8 cellular contexts compared by ENCODE assay signal in genomic region chr1:205211839-205212241, GRCh38. TPM values are rescaled to one million over a fixed set of nuclear protein-coding genes. Genes with fewer than 3 reads are reported as not detected.
DNase-seq lines count a peak whose midpoint lies in the region; ATAC-seq and TF ChIP-seq lines count a peak whose summit lies in the region.

No MANE protein-coding gene starts in this region.

- peak overlapping the region; percentile 90 for H3K4me3 ChIP-seq in thoracic aorta

- H3K27ac Mint-ChIP-seq in T-helper 1 cell treated with Interleukin-12 subunit alpha and Interleukin-12 subunit beta and Interleukin-4 antibody, amounts not matched to agents 30 μg/mL and 1 μg/mL, for 36 hours, result peak overlapping the region; percentile 98
- H3K27ac Mint-ChIP-seq in activated CD8-positive, alpha-beta T cell treated with anti-CD3 and anti-CD28 coated beads, Interleukin-2, amount 10 ng/mL, durations not matched to agents 7 days and 5 days, result peak overlapping the region; percentile 93
- peak overlapping the region; percentile 88 to 95 (median 92) for H3K27ac Mint-ChIP-seq in immature natural killer cell

- H3K9me3 Mint-ChIP-seq in T-helper 1 cell treated with Interleukin-12 subunit alpha and Interleukin-12 subunit beta and Interleukin-4 antibody, amounts not matched to agents 30 μg/mL and 1 μg/mL, for 36 hours, result no peaks in the 10 kb centered on the region
- no peaks in the 10 kb centered on the region for H3K9me3 Mint-ChIP-seq in activated CD8-positive, alpha-beta T cell treated with anti-CD3 and anti-CD28 coated beads, Interleukin-2, amount 10 ng/mL, durations not matched to agents 7 days and 5 days (ENCODE audit: insufficient read depth)
- H3K9me3 Mint-ChIP-seq in immature natural killer cell, result no peaks in the 10 kb centered on the region

- peaks cover 32% of the 10 kb centered on the region for H3K4me1 Mint-ChIP-seq in T-helper 1 cell treated with Interleukin-12 subunit alpha and Interleukin-12 subunit beta and Interleukin-4 antibody, amounts not matched to agents 30 μg/mL and 1 μg/mL, for 36 hours (ENCODE audit: low read depth)
- H3K4me1 Mint-ChIP-seq in activated CD8-positive, alpha-beta T cell treated with anti-CD3 and anti-CD28 coated beads, Interleukin-2, amount 10 ng/mL, durations not matched to agents 7 days and 5 days (ENCODE audit: low read depth), result peaks cover 47% of the 10 kb centered on the region
- peaks cover 20 to 32% of the 10 kb centered on the region in 2 donors for H3K4me1 Mint-ChIP-seq in immature natural killer cell

- TF ChIP-seq CTCF in thoracic aorta (IDR thresholded peaks at IDR 0.05), result no peak

- peak overlapping the region; percentile 96 for H3K4me3 Mint-ChIP-seq in T-helper 1 cell treated with Interleukin-12 subunit alpha and Interleukin-12 subunit beta and Interleukin-4 antibody, amounts not matched to agents 30 μg/mL and 1 μg/mL, for 36 hours
- H3K4me3 Mint-ChIP-seq in activated CD8-positive, alpha-beta T cell treated with anti-CD3 and anti-CD28 coated beads, Interleukin-2, amount 10 ng/mL, durations not matched to agents 7 days and 5 days, result peak overlapping the region; percentile 95
- H3K4me3 Mint-ChIP-seq in immature natural killer cell, result peak overlapping the region; percentile 90 to 98 (median 92)

- DNase-seq in T-helper 1 cell, result no peak
- no peak for DNase-seq in activated CD8-positive, alpha-beta T cell treated with anti-CD3 and anti-CD28 coated beads, Interleukin-2, amount 10 ng/mL, durations not matched to agents 7 days and 5 days
- no peak for DNase-seq in immature natural killer cell
- no peak for DNase-seq in thoracic aorta (ENCODE audit: low spot score)
- no peak for DNase-seq in cerebellar cortex (ENCODE audit: low spot score)
- no peak for DNase-seq in NCI-H1436 (lab: John Stamatoyannopoulos, UW)

- CTCF ChIA-PET in activated CD8-positive, alpha-beta T cell treated with anti-CD3 and anti-CD28 coated beads, Interleukin-2, amount 10 ng/mL, durations not matched to agents 7 days and 5 days (lab: Charles Lee), result interaction anchor here (0.7 to 3.1 kb wide), 4 partner anchors 17 to 90 kb away, joined by 3 to 15 read pairs (median 6); partner anchors contain the start of genes RBBP5 and TMCC2

- H3K36me3 ChIP-seq in thoracic aorta, result no peaks in the 10 kb centered on the region

- H3K36me3 Mint-ChIP-seq in T-helper 1 cell treated with Interleukin-12 subunit alpha and Interleukin-12 subunit beta and Interleukin-4 antibody, amounts not matched to agents 30 μg/mL and 1 μg/mL, for 36 hours (ENCODE audit: low read depth), result peaks cover 1% of the 10 kb centered on the region
- peaks cover 4% of the 10 kb centered on the region for H3K36me3 Mint-ChIP-seq in activated CD8-positive, alpha-beta T cell treated with anti-CD3 and anti-CD28 coated beads, Interleukin-2, amount 10 ng/mL, durations not matched to agents 7 days and 5 days (ENCODE audit: low read depth)
- H3K36me3 Mint-ChIP-seq in immature natural killer cell, result no peaks in the 10 kb centered on the region

- H3K9me3 ChIP-seq in thoracic aorta, result no peaks in the 10 kb centered on the region

- H3K4me1 ChIP-seq in thoracic aorta (ENCODE audit: control insufficient read depth in 1 of 2, low read depth in 2 of 2), result peaks cover 7 to 11% of the 10 kb centered on the region in 2 donors

- H3K27me3 ChIP-seq in thoracic aorta (replicated peaks; ENCODE audit: insufficient read depth), result no peaks in the 10 kb centered on the region

- no peaks in the 10 kb centered on the region for H3K27me3 Mint-ChIP-seq in T-helper 1 cell treated with Interleukin-12 subunit alpha and Interleukin-12 subunit beta and Interleukin-4 antibody, amounts not matched to agents 30 μg/mL and 1 μg/mL, for 36 hours (ENCODE audit: low read depth)
- H3K27me3 Mint-ChIP-seq in activated CD8-positive, alpha-beta T cell treated with anti-CD3 and anti-CD28 coated beads, Interleukin-2, amount 10 ng/mL, durations not matched to agents 7 days and 5 days (ENCODE audit: low read depth), result no peaks in the 10 kb centered on the region
- peaks cover 4 to 11% (median 8%) of the 10 kb centered on the region in 3 donors for H3K27me3 Mint-ChIP-seq in immature natural killer cell (ENCODE audit: low read depth in 3 of 3)

- POLR2A ChIA-PET in activated CD8-positive, alpha-beta T cell treated with anti-CD3 and anti-CD28 coated beads, Interleukin-2, amount 10 ng/mL, durations not matched to agents 7 days and 5 days (lab: Charles Lee), result interaction anchor here (0.7 to 1.8 kb wide), 6 partner anchors 12 to 90 kb away, joined by 3 to 7 read pairs (median 4); partner anchors contain the start of genes RBBP5 and TMCC2

- peak; percentile 19 for ATAC-seq in HG03097 (IDR thresholded peaks at IDR 0.05; ENCODE audit: low FRiP score, unreplicated experiment)
- no peak for ATAC-seq in activated CD8-positive, alpha-beta T cell treated with anti-CD3 and anti-CD28 coated beads, Interleukin-2, amount 10 ng/mL, durations not matched to agents 7 days and 5 days
- ATAC-seq in thoracic aorta (ENCODE audit: insufficient number of reproducible peaks, low FRiP score, low read depth), result peak; percentile 15

- H3K27ac ChIP-seq in thoracic aorta, result peak overlapping the region; percentile 85 to 91

RNA-seq across cellular contexts. Expression of gene DSTYK, which starts 0.3 kb away (rescaled TPM):
- total RNA-seq in activated CD8-positive, alpha-beta T cell treated with anti-CD3 and anti-CD28 coated beads, Interleukin-2, amount 10 ng/mL, durations not matched to agents 7 days and 5 days, result 10 to 100 TPM in 1 of 2 experiments, 1 to 10 TPM in 1; 9.7 to 10.4 TPM
- polyA plus RNA-seq in immature natural killer cell, result 1 to 10 TPM; 2.9 to 8.3 (median 3.6) TPM
- total RNA-seq in thoracic aorta, result 10 to 100 TPM; 12.9 to 14.4 TPM

RNA-seq across cellular contexts. Expression of gene TMCC2, which starts 15.9 kb away (rescaled TPM):
- total RNA-seq in activated CD8-positive, alpha-beta T cell treated with anti-CD3 and anti-CD28 coated beads, Interleukin-2, amount 10 ng/mL, durations not matched to agents 7 days and 5 days, result 1 to 10 TPM; 2.6 to 2.7 TPM
- 1 to 10 TPM in 1 of 3 donors, under 1 TPM in 1, not detected in 1; 0.50 to 1.1 TPM for polyA plus RNA-seq in immature natural killer cell
- 1 to 10 TPM; 6.8 to 8.9 TPM for total RNA-seq in thoracic aorta
